In the genomic region with DNA sequence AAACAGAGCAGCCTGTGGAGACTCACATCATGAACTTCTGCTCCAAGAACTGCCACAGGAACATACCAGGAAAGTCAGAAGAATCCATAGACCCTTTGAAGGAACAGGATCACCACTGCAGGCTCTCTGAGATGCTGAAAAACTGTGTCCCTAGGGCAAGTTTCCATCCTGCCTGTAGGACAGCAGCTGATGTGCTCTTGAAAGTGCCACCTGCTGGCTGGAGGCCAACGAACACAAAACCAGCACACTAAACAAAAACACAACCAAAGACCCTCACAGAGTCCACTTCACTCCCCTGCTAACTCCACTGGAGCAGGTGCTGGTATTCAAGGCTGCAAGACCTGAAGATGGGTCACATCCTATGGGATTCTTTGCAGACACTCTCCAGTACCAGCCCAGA, we compare ENCODE assay signal across 22 cellular contexts. TPM values are rescaled to one million over a fixed set of nuclear protein-coding genes. Genes with fewer than 3 reads are reported as not detected.
DNase-seq lines count a peak whose midpoint lies in the region; ATAC-seq and TF ChIP-seq lines count a peak whose summit lies in the region.
"Had no signal": no experiment of that assay in that cellular context is flagged by ENCODE, and none has a peak within 500 bp of the region (broad histone marks: within the 10 kb centered on the region; RNA-seq: fewer than 3 reads in every experiment).

No MANE protein-coding gene starts in this region.

- H3K4me3 ChIP-seq in BE2C (ENCODE audit: low read depth, low read length) (no peak overlapping the region), GM12864 (ENCODE audit: low read depth, low read length) (no peak overlapping the region), Loucy (ENCODE audit: low read length, poor library complexity, severe bottlenecking) (no peak overlapping the region)
- H3K4me3 ChIP-seq: BLaER1 treated with 17β-estradiol and CSF1 and Interleukin-3, amounts not matched to agents 10 nM and 100 nM; GM23248; Peyer's patch; SJSA1 had no signal

- no peak for ATAC-seq in WTC11

- H3K27ac Mint-ChIP-seq in WTC11: no peak overlapping the region
- H3K27ac Mint-ChIP-seq: CD8-positive, alpha-beta memory T cell had no signal

- no peaks in the 10 kb centered on the region for H3K79me2 ChIP-seq in Loucy (ENCODE audit: insufficient read depth, low read length)

- no peaks in the 10 kb centered on the region for H3K4me1 ChIP-seq in BE2C
- H3K4me1 ChIP-seq in Loucy (ENCODE audit: insufficient read depth, low read length, poor library complexity, severe bottlenecking): no peaks in the 10 kb centered on the region
- H3K4me1 ChIP-seq: BLaER1 treated with 17β-estradiol and CSF1 and Interleukin-3, amounts not matched to agents 10 nM and 100 nM; Peyer's patch; SJSA1 had no signal

- H3K9me2 ChIP-seq in Loucy (replicated peaks; ENCODE audit: low read depth, low read length): no peaks in the 10 kb centered on the region

- CTCF ChIA-PET in WTC11 (lab: Charles Lee): interaction anchor here (0.9 kb wide), 1 partner anchor 231 kb away, joined by 3 read pairs; no protein-coding TSS in a partner anchor

- POLR2A ChIA-PET in WTC11 (lab: Charles Lee): no interaction called here

- no peak overlapping the region for H2AFZ ChIP-seq in Loucy (ENCODE audit: low read length)
- H2AFZ ChIP-seq: GM23248 had no signal

- H3K9me3 Mint-ChIP-seq in WTC11: peaks cover 39% of the 10 kb centered on the region

- H3K36me3 ChIP-seq in BE2C: no peaks in the 10 kb centered on the region
- no peaks in the 10 kb centered on the region for H3K36me3 ChIP-seq in Loucy (ENCODE audit: insufficient read depth, low read length)
- H3K36me3 ChIP-seq: BLaER1 treated with 17β-estradiol and CSF1 and Interleukin-3, amounts not matched to agents 10 nM and 100 nM; Peyer's patch; SJSA1 had no signal

- 0 out of 2 replicates have a peak, but pooled peaks cover 3% of the 10 kb centered on the region for H3K27me3 Mint-ChIP-seq in WTC11 (ENCODE audit: low read depth)

- H3K4me2 ChIP-seq in Loucy (ENCODE audit: low read depth, low read length, poor library complexity, severe bottlenecking): no peak overlapping the region
- H3K4me2 ChIP-seq: BLaER1 treated with 17β-estradiol and CSF1 and Interleukin-3, amounts not matched to agents 10 nM and 100 nM had no signal

- no peaks in the 10 kb centered on the region for H4K20me1 ChIP-seq in Loucy (ENCODE audit: insufficient read depth, low read length, poor library complexity, severe bottlenecking)
- H4K20me1 ChIP-seq: BLaER1 treated with 17β-estradiol and CSF1 and Interleukin-3, amounts not matched to agents 10 nM and 100 nM had no signal

- H3K36me3 Mint-ChIP-seq in WTC11: peaks cover 9% of the 10 kb centered on the region; the same call in 1 of the 2 replicates
- H3K36me3 Mint-ChIP-seq: CD8-positive, alpha-beta memory T cell had no signal

- no peak overlapping the region for H3K9ac ChIP-seq in Loucy (ENCODE audit: low read depth, low read length, poor library complexity, severe bottlenecking)
- H3K9ac ChIP-seq: BLaER1 treated with 17β-estradiol and CSF1 and Interleukin-3, amounts not matched to agents 10 nM and 100 nM; GM23248 had no signal

- H3K4me3 Mint-ChIP-seq in WTC11: no peak overlapping the region
- H3K4me3 Mint-ChIP-seq: CD8-positive, alpha-beta memory T cell had no signal

- H3K4me1 Mint-ChIP-seq in WTC11: peaks cover 20% of the 10 kb centered on the region
- H3K4me1 Mint-ChIP-seq: CD8-positive, alpha-beta memory T cell had no signal

- H3K9me3 ChIP-seq in BE2C (no peaks in the 10 kb centered on the region), Loucy (ENCODE audit: insufficient read depth, low read depth, low read length) (no peaks in the 10 kb centered on the region)
- H3K9me3 ChIP-seq: Peyer's patch, SJSA1 had no signal

- DNase-seq in BE2C (peak; percentile 9), GM12864 (ENCODE audit: low read depth) (no peak), WTC11 (ENCODE audit: low spot score) (peak; percentile 14), COR-L47 (lab: John Stamatoyannopoulos, UW) (no peak), D341Med (ENCODE audit: low spot score) (no peak), DMS 273 (lab: John Stamatoyannopoulos, UW; ENCODE audit: unreplicated experiment) (no peak)
- DNase-seq: CD8-positive, alpha-beta memory T cell; DMS 273 treated with DMSO at 0.1 percent for 48 hours; DND-41; GM23248; KBM-7; NCI-H1417; NCI-H1930; NCI-H2171 treated with DMSO at 0.1 percent for 48 hours; NCI-H446; NCI-H526 treated with DMSO at 0.1 percent for 48 hours; Peyer's patch; T-helper 2 cell had no signal

- H3F3A ChIP-seq in Loucy (ENCODE audit: low read depth): no peaks in the 10 kb centered on the region

- 0 out of 2 replicates have a peak, but pooled peaks have one; percentile 5 for TF ChIP-seq CTCF in BE2C (IDR thresholded peaks at IDR 0.05; ENCODE audit: low read depth, low read length)
- peak; percentile 24 for TF ChIP-seq CTCF in GM12864 (IDR thresholded peaks at IDR 0.05; ENCODE audit: low read depth, low read length, missing control alignments)
- TF ChIP-seq CTCF in Loucy (conservative IDR thresholded peaks at IDR 0.05; ENCODE audit: low read length): peak; percentile 30; the same call in 1 of the 2 replicates
- TF ChIP-seq CTCF in WTC11 (IDR thresholded peaks at IDR 0.05): no peak

- peaks cover 3% of the 10 kb centered on the region; the same call in 1 of the 2 replicates for H3K27me3 ChIP-seq in BE2C
- no peaks in the 10 kb centered on the region for H3K27me3 ChIP-seq in Loucy (ENCODE audit: insufficient read depth, low read length, poor library complexity, severe bottlenecking)
- H3K27me3 ChIP-seq: BLaER1 treated with 17β-estradiol and CSF1 and Interleukin-3, amounts not matched to agents 10 nM and 100 nM; Peyer's patch; SJSA1 had no signal

TF ChIP-seq in WTC11, 78 proteins besides CTCF, POLR2A, EP300 and RAD21:
- TF ChIP-seq NR1H2 (CRISPR knock-in tag; IDR thresholded peaks at IDR 0.05): no peak
- TF ChIP-seq NR2C2 (CRISPR knock-in tag; IDR thresholded peaks at IDR 0.05): no peak
- TF ChIP-seq, protein P1, sequence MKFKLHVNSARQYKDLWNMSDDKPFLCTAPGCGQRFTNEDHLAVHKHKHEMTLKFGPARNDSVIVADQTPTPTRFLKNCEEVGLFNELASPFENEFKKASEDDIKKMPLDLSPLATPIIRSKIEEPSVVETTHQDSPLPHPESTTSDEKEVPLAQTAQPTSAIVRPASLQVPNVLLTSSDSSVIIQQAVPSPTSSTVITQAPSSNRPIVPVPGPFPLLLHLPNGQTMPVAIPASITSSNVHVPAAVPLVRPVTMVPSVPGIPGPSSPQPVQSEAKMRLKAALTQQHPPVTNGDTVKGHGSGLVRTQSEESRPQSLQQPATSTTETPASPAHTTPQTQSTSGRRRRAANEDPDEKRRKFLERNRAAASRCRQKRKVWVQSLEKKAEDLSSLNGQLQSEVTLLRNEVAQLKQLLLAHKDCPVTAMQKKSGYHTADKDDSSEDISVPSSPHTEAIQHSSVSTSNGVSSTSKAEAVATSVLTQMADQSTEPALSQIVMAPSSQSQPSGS (CRISPR knock-in tag; IDR thresholded peaks at IDR 0.05; ENCODE audit: borderline replicate concordance, low read depth): no peak
- TF ChIP-seq JAZF1 (CRISPR knock-in tag; IDR thresholded peaks at IDR 0.05): no peak
- TF ChIP-seq, protein P2, sequence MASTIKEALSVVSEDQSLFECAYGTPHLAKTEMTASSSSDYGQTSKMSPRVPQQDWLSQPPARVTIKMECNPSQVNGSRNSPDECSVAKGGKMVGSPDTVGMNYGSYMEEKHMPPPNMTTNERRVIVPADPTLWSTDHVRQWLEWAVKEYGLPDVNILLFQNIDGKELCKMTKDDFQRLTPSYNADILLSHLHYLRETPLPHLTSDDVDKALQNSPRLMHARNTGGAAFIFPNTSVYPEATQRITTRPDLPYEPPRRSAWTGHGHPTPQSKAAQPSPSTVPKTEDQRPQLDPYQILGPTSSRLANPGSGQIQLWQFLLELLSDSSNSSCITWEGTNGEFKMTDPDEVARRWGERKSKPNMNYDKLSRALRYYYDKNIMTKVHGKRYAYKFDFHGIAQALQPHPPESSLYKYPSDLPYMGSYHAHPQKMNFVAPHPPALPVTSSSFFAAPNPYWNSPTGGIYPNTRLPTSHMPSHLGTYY (CRISPR knock-in tag; IDR thresholded peaks at IDR 0.05): no peak

RNA-seq across cellular contexts. Expression of a gene that starts 12.0 kb away (rescaled TPM):
- polyA plus RNA-seq in BE2C (2012; ENCODE audit: insufficient read depth, insufficient read length, low read depth): not detected
- total RNA-seq in WTC11 (2021): 0.16 TPM in 1 of 3 replicates, not detected in the others
- total RNA-seq: A673; CD8-positive, alpha-beta memory T cell; GM23248; SJSA1 had no signal
- polyA plus RNA-seq: CD8-positive, alpha-beta memory T cell; GM23248 had no signal

RNA-seq across cellular contexts. Expression of a gene that starts 23.9 kb away (rescaled TPM):
- not detected for polyA plus RNA-seq in BE2C (2012; ENCODE audit: insufficient read depth, insufficient read length, low read depth)
- total RNA-seq in WTC11 (2021): 0.11 TPM in 1 of 3 replicates, not detected in the others
- total RNA-seq: A673; CD8-positive, alpha-beta memory T cell; GM23248; SJSA1 had no signal
- polyA plus RNA-seq: CD8-positive, alpha-beta memory T cell; GM23248 had no signal

Comparison
In these comparisons a context has a peak if more than half of its experiments do, and no peak if none do; other contexts are left out.
1. DNase-seq: peak in BE2C (single experiment) and WTC11 (single experiment); none in GM12864 (single experiment), COR-L47 (single experiment), D341Med (single experiment) and DMS 273 (single experiment).